ENCODE assay signal across 8 cellular contexts in the genomic region with DNA sequence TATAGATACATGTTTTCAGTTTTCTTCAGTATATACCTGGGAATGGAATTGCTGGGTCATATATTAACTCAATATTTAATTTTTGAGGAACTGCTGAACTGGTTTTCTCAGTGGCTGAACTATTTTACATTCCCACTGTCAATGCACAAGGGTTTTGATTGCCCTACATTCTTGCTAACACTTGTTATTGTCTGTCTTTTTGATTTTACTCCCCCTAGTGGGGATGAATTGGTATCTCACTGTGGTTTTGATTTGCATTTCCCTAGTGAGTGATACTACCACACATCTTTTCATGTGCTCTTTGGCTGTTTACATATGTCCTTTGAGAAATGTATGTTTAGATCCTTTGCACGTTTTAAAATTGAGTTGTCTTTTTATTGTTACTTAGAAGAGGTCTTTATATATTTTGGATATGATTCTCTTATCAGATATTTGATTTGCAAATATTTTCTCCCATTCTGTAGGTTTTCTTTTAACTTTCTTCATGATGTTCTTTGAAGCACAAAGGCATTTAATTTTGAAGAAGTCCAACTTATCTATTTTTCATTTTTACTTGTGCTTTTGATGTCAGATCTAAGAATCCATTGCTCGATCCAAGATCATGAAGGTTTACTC. TPM values are rescaled to one million over a fixed set of nuclear protein-coding genes. Genes with fewer than 3 reads are reported as not detected.
DNase-seq lines count a peak whose midpoint lies in the region; ATAC-seq, FAIRE-seq and TF ChIP-seq lines count a peak whose summit lies in the region.

No MANE protein-coding gene starts in this region.

- peak; percentile 93 for FAIRE-seq in G401.6 (lab: Jason Lieb, UNC)

- intact Hi-C loops in mucosa of descending colon (cut with DNase I, micrococcal nuclease) = loop anchor here in 1 of 2 donors (2.0 kb wide), 1 partner anchor 92 kb away; no protein-coding TSS in a partner anchor

- H3K9me3 ChIP-seq in mucosa of descending colon = no peaks in the 10 kb centered on the region

- H3K4me3 ChIP-seq in choroid plexus epithelial cell (ENCODE audit: low read depth, low read length) = no peak overlapping the region
- no peak overlapping the region for H3K4me3 ChIP-seq in mucosa of descending colon

- DNase-seq in NOMO-1 treated with DMSO at 0.1 percent for 48 hours (lab: John Stamatoyannopoulos, UW; ENCODE audit: unreplicated experiment) (peak; percentile 31), choroid plexus epithelial cell (ENCODE audit: low read depth) (peak; percentile 79), mucosa of descending colon (peak in 1 of 3 donors; percentile 25)

- TF ChIP-seq CTCF in choroid plexus epithelial cell (conservative IDR thresholded peaks at IDR 0.05; ENCODE audit: low read depth, low read length) (peak; percentile 61), mucosa of descending colon (IDR thresholded peaks at IDR 0.05) (peak; percentile 40)

- ATAC-seq in HG03354 (IDR thresholded peaks at IDR 0.05; ENCODE audit: poor library complexity, severe bottlenecking, unreplicated experiment) (peak; percentile 52), mucosa of descending colon (peak; percentile 78), HG02884 (IDR thresholded peaks at IDR 0.05; ENCODE audit: unreplicated experiment) (no peak), HG03045 (IDR thresholded peaks at IDR 0.05; ENCODE audit: unreplicated experiment) (no peak), HG02852 (IDR thresholded peaks at IDR 0.05; ENCODE audit: unreplicated experiment) (no peak)

- H3K4me1 ChIP-seq in mucosa of descending colon (ENCODE audit: low read depth) = no peaks in the 10 kb centered on the region

- no peaks in the 10 kb centered on the region for H3K36me3 ChIP-seq in mucosa of descending colon (ENCODE audit: low read depth)

RNA-seq across cellular contexts. Expression of a gene that starts 36.2 kb away (rescaled TPM):
- total RNA-seq in mucosa of descending colon = 10 to 100 TPM; 23.5 to 41.7 (median 24.6) TPM

Comparison
In these comparisons a context has a peak if more than half of its experiments do, and no peak if none do; other contexts are left out.
1. ATAC-seq: peak in HG03354 (single experiment) and mucosa of descending colon (single experiment); none in HG02884 (single experiment), HG03045 (single experiment) and HG02852 (single experiment).